ENCODE assay signal across 18 cellular contexts in genomic region chr4:156021298-156021697, GRCh38.
"Had no signal": no experiment of that assay in that cellular context is flagged by ENCODE, and none has a peak within 500 bp of the region (broad histone marks: within the 10 kb centered on the region; RNA-seq: fewer than 3 reads in every experiment).

No MANE protein-coding gene starts in this region.

- H3K4me1 ChIP-seq: sigmoid colon had no signal

- ATAC-seq: activated CD4-positive, CD25-positive, alpha-beta regulatory T cell treated with anti-CD3 and anti-CD28 coated beads, Interleukin-2, amount 50 U/mL, for 24 hours; activated T-cell treated with anti-CD3 and anti-CD28 coated beads, Interleukin-2, amount 50 U/mL, for 4 hours; natural killer cell treated with Interleukin-12 subunit alpha and Interleukin-12 subunit beta and Interleukin-15 and Interleukin-18, amount 100 ng/mL, for 72 hours; stimulated activated memory B cell treated with anti-CD40 and anti-IgM and Interleukin-4, amounts not matched to agents 10 μg/mL and 1 μg/mL and 100 μg/mL, for 72 hours had no signal

- H3K27ac ChIP-seq: dorsolateral prefrontal cortex, epithelial cell of prostate, sigmoid colon, thoracic aorta had no signal

- H3K27me3 ChIP-seq: sigmoid colon had no signal

- H3K4me3 ChIP-seq: dorsolateral prefrontal cortex, lung, sigmoid colon, thoracic aorta had no signal

- DNase-seq: activated CD4-positive, alpha-beta T cell treated with anti-CD3 and anti-CD28 coated beads, Interleukin-2, amount 10 ng/mL, durations not matched to agents 7 days and 5 days; activated CD8-positive, alpha-beta memory T cell treated with anti-CD3 and anti-CD28 coated beads, Interleukin-2, amount 50 U/mL, for 4 hours; activated naive CD4-positive, alpha-beta T cell treated with anti-CD3 and anti-CD28 coated beads for 36 hours; activated T-cell treated with anti-CD3 and anti-CD28 coated beads, Interleukin-2, amount 50 U/mL, for 4 hours; central memory CD4-positive, alpha-beta T cell; dorsolateral prefrontal cortex; foreskin melanocyte; glutamatergic neuron; hippocampal formation; sigmoid colon; stimulated activated CD4-positive, alpha-beta T cell treated with anti-CD3 and anti-CD28 coated beads, Interleukin-4, amount 100 ng/mL, for 4 hours; T-helper 9 cell had no signal
